Comparison of ENCODE assay signal across 16 cellular contexts in the genomic region with DNA sequence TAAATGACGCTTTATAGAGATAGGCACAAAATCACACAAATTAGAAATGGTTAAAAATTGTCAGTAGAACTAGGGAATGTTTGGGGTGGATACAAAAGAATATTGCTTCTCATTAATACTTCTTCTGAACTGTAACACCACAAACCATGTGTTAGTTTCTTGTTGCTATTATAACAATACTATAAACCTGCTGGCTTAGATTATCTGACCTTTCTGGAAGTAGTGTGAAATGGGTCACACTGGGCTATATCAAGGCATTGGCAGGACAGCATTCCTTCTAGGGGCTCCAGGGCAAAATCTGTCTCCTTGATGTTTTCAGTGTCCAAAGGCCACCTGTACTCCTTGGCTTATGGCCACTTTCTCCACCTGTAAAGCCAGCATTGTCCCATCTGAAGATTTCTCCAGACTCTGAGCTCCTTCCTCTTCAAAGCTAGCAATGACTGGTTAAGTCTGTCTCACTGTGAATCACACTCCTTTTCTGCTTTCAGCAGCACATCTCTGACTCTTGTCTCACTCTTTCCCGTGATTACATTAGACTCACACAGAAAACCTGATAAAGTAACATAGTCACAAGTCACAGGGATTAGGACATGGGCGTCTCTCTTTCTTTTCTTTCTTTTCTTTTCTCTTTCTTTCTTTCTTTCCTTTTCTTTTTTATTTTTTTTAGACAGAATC.
DNase-seq lines count a peak whose midpoint lies in the region; ATAC-seq and TF ChIP-seq lines count a peak whose summit lies in the region.
"Had no signal": no experiment of that assay in that cellular context is flagged by ENCODE, and none has a peak within 500 bp of the region (broad histone marks: within the 10 kb centered on the region; RNA-seq: fewer than 3 reads in every experiment).

No MANE protein-coding gene starts in this region.

- peak; percentile 45 for ATAC-seq in GM18867 (IDR thresholded peaks at IDR 0.05; ENCODE audit: unreplicated experiment)
- ATAC-seq in natural killer cell, result peak; percentile 87 to 90 (median 89)

- H3K27ac Mint-ChIP-seq in natural killer cell, result peak overlapping the region; percentile 86 to 89
- H3K27ac Mint-ChIP-seq: B cell; CD4-positive, alpha-beta T cell; H9 had no signal

- peaks cover 6 to 8% of the 10 kb centered on the region in 2 donors for H3K9me3 Mint-ChIP-seq in natural killer cell

- TF ChIP-seq CTCF in epithelial cell of esophagus (IDR thresholded peaks at IDR 0.05; ENCODE audit: insufficient read depth, low read depth, low read length, missing control alignments) (no peak), natural killer cell (IDR thresholded peaks at IDR 0.05) (no peak)

- peaks cover 64 to 66% of the 10 kb centered on the region in 2 donors for H3K4me1 Mint-ChIP-seq in natural killer cell
- H3K4me1 Mint-ChIP-seq: B cell had no signal

- H3K4me3 Mint-ChIP-seq in natural killer cell, result peak overlapping the region; percentile 40
- H3K4me3 Mint-ChIP-seq: B cell; CD4-positive, alpha-beta T cell; H9 had no signal

- H3K36me3 Mint-ChIP-seq in natural killer cell, result peaks cover 10% of the 10 kb centered on the region

- peak; percentile 65 for DNase-seq in RKO (ENCODE audit: low spot score)
- peak; percentile 16 for DNase-seq in epithelial cell of esophagus (ENCODE audit: low read depth)
- no peak for DNase-seq in natural killer cell
- DNase-seq in HuH-7.5 (ENCODE audit: low spot score), result no peak
- no peak for DNase-seq in posterior vena cava (ENCODE audit: low spot score)
- no peak for DNase-seq in MV-4-11 (lab: John Stamatoyannopoulos, UW)
- no peak for DNase-seq in midbrain (lab: John Stamatoyannopoulos, UW)
- DNase-seq: ACHN; C1 segment of cervical spinal cord; Calu3; CD4-positive, alpha-beta T cell; DMS 273 treated with DMSO at 0.1 percent for 48 hours; GOT3; H9 had no signal

- no peaks in the 10 kb centered on the region for H3K27me3 Mint-ChIP-seq in natural killer cell (ENCODE audit: low read depth in 2 of 2)
- H3K27me3 Mint-ChIP-seq: CD4-positive, alpha-beta T cell had no signal

- intact Hi-C loops in natural killer cell (cut with micrococcal nuclease), result loop anchor here (1.0 kb wide), 1 partner anchor 9 kb away; no protein-coding TSS in a partner anchor
- intact Hi-C loops in posterior vena cava (cut with DNase I), result no loop called here

- no peak overlapping the region for H3K4me3 ChIP-seq in epithelial cell of esophagus (ENCODE audit: low read length)

Comparison
In these comparisons a context has a peak if more than half of its experiments do, and no peak if none do; other contexts are left out.
1. DNase-seq: peak in RKO (single experiment) and epithelial cell of esophagus (single experiment); none in natural killer cell (single experiment), HuH-7.5 (single experiment), posterior vena cava (single experiment), MV-4-11 (single experiment) and midbrain (single experiment).